1 cellular context compared by ENCODE assay signal in the genomic region with DNA sequence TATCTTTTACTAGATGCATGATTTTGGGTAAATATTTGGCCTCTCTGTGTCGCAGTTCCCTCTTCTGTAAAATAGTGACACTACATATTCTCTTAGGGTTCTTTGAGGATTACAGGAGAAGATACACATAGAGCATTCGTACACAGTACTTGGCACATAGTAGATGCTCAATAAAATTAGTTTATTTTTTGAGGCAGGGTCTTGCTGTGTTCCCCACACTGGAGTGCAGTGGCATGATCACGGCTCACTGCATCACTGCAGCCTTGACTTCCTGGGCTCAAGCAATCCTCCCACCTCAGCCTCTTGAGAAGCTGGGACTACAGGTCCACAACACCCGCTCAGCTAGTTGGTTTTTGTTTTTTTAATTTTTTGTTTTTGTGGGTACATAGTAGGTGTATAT.
A peak's percentile ranks its signal among the peaks of the same experiment; 100 is the strongest.
TF ChIP-seq lines count a peak whose summit lies in the region.

No MANE protein-coding gene starts in this region.

TF ChIP-seq in HepG2, 621 proteins besides CTCF, POLR2A, EP300 and RAD21:
- no peak for TF ChIP-seq EED (CRISPR knock-in tag; IDR thresholded peaks at IDR 0.05)
- TF ChIP-seq ZMYM3 (CRISPR knock-in tag; IDR thresholded peaks at IDR 0.05) = peak; percentile 64
- TF ChIP-seq, protein P1, sequence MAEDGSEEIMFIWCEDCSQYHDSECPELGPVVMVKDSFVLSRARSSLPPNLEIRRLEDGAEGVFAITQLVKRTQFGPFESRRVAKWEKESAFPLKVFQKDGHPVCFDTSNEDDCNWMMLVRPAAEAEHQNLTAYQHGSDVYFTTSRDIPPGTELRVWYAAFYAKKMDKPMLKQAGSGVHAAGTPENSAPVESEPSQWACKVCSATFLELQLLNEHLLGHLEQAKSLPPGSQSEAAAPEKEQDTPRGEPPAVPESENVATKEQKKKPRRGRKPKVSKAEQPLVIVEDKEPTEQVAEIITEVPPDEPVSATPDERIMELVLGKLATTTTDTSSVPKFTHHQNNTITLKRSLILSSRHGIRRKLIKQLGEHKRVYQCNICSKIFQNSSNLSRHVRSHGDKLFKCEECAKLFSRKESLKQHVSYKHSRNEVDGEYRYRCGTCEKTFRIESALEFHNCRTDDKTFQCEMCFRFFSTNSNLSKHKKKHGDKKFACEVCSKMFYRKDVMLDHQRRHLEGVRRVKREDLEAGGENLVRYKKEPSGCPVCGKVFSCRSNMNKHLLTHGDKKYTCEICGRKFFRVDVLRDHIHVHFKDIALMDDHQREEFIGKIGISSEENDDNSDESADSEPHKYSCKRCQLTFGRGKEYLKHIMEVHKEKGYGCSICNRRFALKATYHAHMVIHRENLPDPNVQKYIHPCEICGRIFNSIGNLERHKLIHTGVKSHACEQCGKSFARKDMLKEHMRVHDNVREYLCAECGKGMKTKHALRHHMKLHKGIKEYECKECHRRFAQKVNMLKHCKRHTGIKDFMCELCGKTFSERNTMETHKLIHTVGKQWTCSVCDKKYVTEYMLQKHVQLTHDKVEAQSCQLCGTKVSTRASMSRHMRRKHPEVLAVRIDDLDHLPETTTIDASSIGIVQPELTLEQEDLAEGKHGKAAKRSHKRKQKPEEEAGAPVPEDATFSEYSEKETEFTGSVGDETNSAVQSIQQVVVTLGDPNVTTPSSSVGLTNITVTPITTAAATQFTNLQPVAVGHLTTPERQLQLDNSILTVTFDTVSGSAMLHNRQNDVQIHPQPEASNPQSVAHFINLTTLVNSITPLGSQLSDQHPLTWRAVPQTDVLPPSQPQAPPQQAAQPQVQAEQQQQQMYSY (CRISPR knock-in tag; IDR thresholded peaks at IDR 0.05) = 0 out of 2 replicates have a peak, but pooled peaks have one; percentile 35
